ENCODE assay signal across 1 cellular context in genomic region chr10:43376046-43376635, GRCh38.
TF ChIP-seq lines count a peak whose summit lies in the region.

No MANE protein-coding gene starts in this region.

TF ChIP-seq in H1, 55 proteins besides CTCF, POLR2A, EP300 and RAD21:
- no peak for TF ChIP-seq CTBP2 (IDR thresholded peaks at IDR 0.05; ENCODE audit: borderline replicate concordance, insufficient read depth, insufficient read length, low read length)
- TF ChIP-seq NANOG (IDR thresholded peaks at IDR 0.05; ENCODE audit: insufficient read depth, low read depth, low read length, poor library complexity, severe bottlenecking), result no peak
- no peak for TF ChIP-seq SP4 (IDR thresholded peaks at IDR 0.05; ENCODE audit: low read length)
- TF ChIP-seq SIRT6 (IDR thresholded peaks at IDR 0.05; ENCODE audit: low read length), result no peak
- no peak for TF ChIP-seq BACH1 (IDR thresholded peaks at IDR 0.05; ENCODE audit: low read length)
- no peak for TF ChIP-seq USF2 (IDR thresholded peaks at IDR 0.05; ENCODE audit: low read length)
- no peak for TF ChIP-seq FOSL1 (IDR thresholded peaks at IDR 0.05; ENCODE audit: insufficient read depth, low read depth, low read length)
- TF ChIP-seq CBX5 (IDR thresholded peaks at IDR 0.05; ENCODE audit: low read depth, low read length), result no peak
- no peak for TF ChIP-seq TCF12 (IDR thresholded peaks at IDR 0.05; ENCODE audit: low read depth, low read length)
- TF ChIP-seq PHF8 (conservative IDR thresholded peaks at IDR 0.05; ENCODE audit: low read depth, low read length), result no peak
- no peak for TF ChIP-seq POU5F1 (IDR thresholded peaks at IDR 0.05; ENCODE audit: low read depth, low read length)
- TF ChIP-seq MAFK (IDR thresholded peaks at IDR 0.05; ENCODE audit: low read depth, low read length), result no peak
- no peak for TF ChIP-seq CBX8 (IDR thresholded peaks at IDR 0.05; ENCODE audit: borderline replicate concordance, low read depth, low read length)
- TF ChIP-seq CREB1 (IDR thresholded peaks at IDR 0.05), result no peak
- TF ChIP-seq CEBPB (IDR thresholded peaks at IDR 0.05; ENCODE audit: low read depth, low read length), result no peak
- TF ChIP-seq KDM1A (IDR thresholded peaks at IDR 0.05; ENCODE audit: borderline replicate concordance, low read length), result no peak
- no peak for TF ChIP-seq BRCA1 (IDR thresholded peaks at IDR 0.05; ENCODE audit: low read depth, low read length)
